1 cellular context compared by ENCODE assay signal in genomic region chr11:118565062-118565461, GRCh38.
TF ChIP-seq lines count a peak whose summit lies in the region.

No MANE protein-coding gene starts in this region.

TF ChIP-seq in endothelial cell of umbilical vein, 7 proteins besides CTCF, POLR2A, EP300 and RAD21:
- TF ChIP-seq FOS (IDR thresholded peaks at IDR 0.05; ENCODE audit: borderline replicate concordance, insufficient read depth, low read length), result no peak
- no peak for TF ChIP-seq EZH2 (IDR thresholded peaks at IDR 0.05; ENCODE audit: borderline replicate concordance, low read depth, low read length, severe bottlenecking)
- TF ChIP-seq POLR2AphosphoS5 (IDR thresholded peaks at IDR 0.05; ENCODE audit: insufficient read depth, low read depth, low read length), result no peak
- no peak for TF ChIP-seq MYC (IDR thresholded peaks at IDR 0.05; ENCODE audit: low read depth, low read length)
- no peak for TF ChIP-seq GATA2 (IDR thresholded peaks at IDR 0.05; ENCODE audit: insufficient read depth, insufficient read length, low read depth, low read length)
- TF ChIP-seq, protein P1, sequence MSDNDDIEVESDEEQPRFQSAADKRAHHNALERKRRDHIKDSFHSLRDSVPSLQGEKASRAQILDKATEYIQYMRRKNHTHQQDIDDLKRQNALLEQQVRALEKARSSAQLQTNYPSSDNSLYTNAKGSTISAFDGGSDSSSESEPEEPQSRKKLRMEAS (IDR thresholded peaks at IDR 0.05; ENCODE audit: insufficient read depth, insufficient read length), result no peak
- TF ChIP-seq JUN (IDR thresholded peaks at IDR 0.05; ENCODE audit: borderline replicate concordance, insufficient read depth, insufficient read length, low read depth), result no peak
